In the genomic region with DNA sequence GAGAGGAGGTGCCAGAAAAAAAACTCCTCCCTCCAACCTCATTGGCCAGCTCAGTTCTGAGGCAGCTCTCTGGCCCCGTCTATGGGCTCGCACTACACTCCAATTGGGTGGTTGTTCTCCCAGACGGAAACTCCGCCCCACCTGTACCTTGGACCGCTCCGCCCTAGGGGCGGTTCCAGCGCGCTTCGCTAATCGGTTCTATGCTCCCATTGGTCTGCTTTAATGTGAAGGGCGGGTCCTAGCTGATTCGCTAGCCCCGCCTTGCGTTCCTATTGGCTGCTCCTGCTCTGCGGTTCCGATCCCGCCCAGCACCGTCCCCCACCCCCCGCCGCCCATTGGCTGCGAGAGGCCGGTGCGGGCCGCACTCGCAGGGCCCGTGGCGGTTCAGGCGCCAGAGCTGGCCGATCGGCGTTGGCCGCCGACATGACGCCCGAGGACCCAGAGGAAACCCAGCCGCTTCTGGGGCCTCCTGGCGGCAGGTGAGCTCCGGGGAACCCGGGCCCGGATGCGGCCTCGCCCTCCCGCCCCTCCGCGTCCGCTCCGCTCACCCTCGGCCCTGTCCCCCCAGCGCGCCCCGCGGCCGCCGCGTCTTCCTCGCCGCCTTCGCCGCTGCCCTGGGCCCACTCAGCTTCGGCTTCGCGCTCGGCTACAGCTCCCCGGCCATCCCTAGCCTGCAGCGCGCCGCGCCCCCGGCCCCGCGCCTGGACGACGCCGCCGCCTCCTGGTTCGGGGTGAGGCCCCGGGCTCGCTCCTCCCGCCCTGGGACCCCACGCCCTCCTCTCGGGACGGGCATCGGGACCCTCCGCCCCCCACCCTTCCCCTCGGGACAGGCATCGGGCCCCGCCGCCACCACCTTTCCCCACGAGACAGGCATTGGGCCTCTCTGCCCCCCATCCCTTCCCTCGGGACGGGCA, we compare ENCODE assay signal across 8 cellular contexts. TPM values are rescaled to one million over a fixed set of nuclear protein-coding genes. Genes with fewer than 3 reads are reported as not detected.
DNase-seq lines count a peak whose midpoint lies in the region; ATAC-seq lines count a peak whose summit lies in the region.

A gene with protein sequence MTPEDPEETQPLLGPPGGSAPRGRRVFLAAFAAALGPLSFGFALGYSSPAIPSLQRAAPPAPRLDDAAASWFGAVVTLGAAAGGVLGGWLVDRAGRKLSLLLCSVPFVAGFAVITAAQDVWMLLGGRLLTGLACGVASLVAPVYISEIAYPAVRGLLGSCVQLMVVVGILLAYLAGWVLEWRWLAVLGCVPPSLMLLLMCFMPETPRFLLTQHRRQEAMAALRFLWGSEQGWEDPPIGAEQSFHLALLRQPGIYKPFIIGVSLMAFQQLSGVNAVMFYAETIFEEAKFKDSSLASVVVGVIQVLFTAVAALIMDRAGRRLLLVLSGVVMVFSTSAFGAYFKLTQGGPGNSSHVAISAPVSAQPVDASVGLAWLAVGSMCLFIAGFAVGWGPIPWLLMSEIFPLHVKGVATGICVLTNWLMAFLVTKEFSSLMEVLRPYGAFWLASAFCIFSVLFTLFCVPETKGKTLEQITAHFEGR (plus strand): TSS at position 362 of the 914 bp plus-strand sequence. CDS start 62 bp downstream, at position 424.

- H3K4me3 Mint-ChIP-seq in naive thymus-derived CD8-positive, alpha-beta T cell, result peak within 1 kb of the TSS; percentile 43 to 83 (median 74)
- peak within 1 kb of the TSS; percentile 85 to 88 for H3K4me3 Mint-ChIP-seq in stimulated activated naive B cell treated with anti-CD40 and anti-IgM and Interleukin-4, amounts not matched to agents 10 μg/mL and 1 μg/mL and 100 μg/mL, for 72 hours

- H3K36me3 Mint-ChIP-seq in naive thymus-derived CD8-positive, alpha-beta T cell, result no peaks in the 10 kb centered on the region
- peaks cover 4% of the 10 kb centered on the region in 2 donors for H3K36me3 Mint-ChIP-seq in stimulated activated naive B cell treated with anti-CD40 and anti-IgM and Interleukin-4, amounts not matched to agents 10 μg/mL and 1 μg/mL and 100 μg/mL, for 72 hours

- peaks cover 38 to 89% (median 54%) of the 10 kb centered on the region in 5 donors for H3K27me3 Mint-ChIP-seq in naive thymus-derived CD8-positive, alpha-beta T cell
- peaks cover 3 to 21% of the 10 kb centered on the region in 2 donors for H3K27me3 Mint-ChIP-seq in stimulated activated naive B cell treated with anti-CD40 and anti-IgM and Interleukin-4, amounts not matched to agents 10 μg/mL and 1 μg/mL and 100 μg/mL, for 72 hours

- POLR2A ChIA-PET in naive thymus-derived CD8-positive, alpha-beta T cell (lab: Charles Lee), result interaction anchor here (0.6 to 1.7 kb wide), 4 partner anchors 9 to 86 kb away, joined by 3 to 9 read pairs (median 5); partner anchors contain the start of genes LRSAM1 and RPL12

- ATAC-seq in GM21723 (IDR thresholded peaks at IDR 0.05; ENCODE audit: unreplicated experiment), result peak; percentile 96
- ATAC-seq in naive thymus-derived CD8-positive, alpha-beta T cell, result peak; percentile 78 to 92
- ATAC-seq in stimulated activated naive B cell treated with anti-CD40 and anti-IgM and Interleukin-4, amounts not matched to agents 10 μg/mL and 1 μg/mL and 100 μg/mL, for 72 hours (replicated peaks), result peak; percentile 95 to 96

- no peaks in the 10 kb centered on the region for H3K9me3 Mint-ChIP-seq in naive thymus-derived CD8-positive, alpha-beta T cell
- no peaks in the 10 kb centered on the region for H3K9me3 Mint-ChIP-seq in stimulated activated naive B cell treated with anti-CD40 and anti-IgM and Interleukin-4, amounts not matched to agents 10 μg/mL and 1 μg/mL and 100 μg/mL, for 72 hours

- in situ Hi-C loops in KBM-7 (cut with MboI; ENCODE audit: low pct_unique_long_range_greater_than_20kb, low sequenced_read_pairs), result no loop called here

- no peak within 1 kb of the TSS for H3K27ac Mint-ChIP-seq in naive thymus-derived CD8-positive, alpha-beta T cell
- peak within 1 kb of the TSS; percentile 76 for H3K27ac Mint-ChIP-seq in stimulated activated naive B cell treated with anti-CD40 and anti-IgM and Interleukin-4, amounts not matched to agents 10 μg/mL and 1 μg/mL and 100 μg/mL, for 72 hours

- DNase-seq in DMS53 treated with DMSO at 0.1 percent for 48 hours (lab: John Stamatoyannopoulos, UW; ENCODE audit: unreplicated experiment) (peak; percentile 98), KBM-7 (peak; percentile 100), RPMI7951 (ENCODE audit: low read depth) (peak; percentile 97), fibroblast of peridontal ligament (ENCODE audit: extremely low read depth) (peak; percentile 95)
- DNase-seq in activated effector memory CD4-positive, alpha-beta T cell treated with Interleukin-2 at 50 U/mL for 16 hours, result peak; percentile 78
- peak; percentile 57 to 85 (median 74) for DNase-seq in naive thymus-derived CD8-positive, alpha-beta T cell
- peak; percentile 99 for DNase-seq in stimulated activated naive B cell treated with anti-CD40 and anti-IgM and Interleukin-4, amounts not matched to agents 10 μg/mL and 1 μg/mL and 100 μg/mL, for 72 hours

- H3K4me1 Mint-ChIP-seq in naive thymus-derived CD8-positive, alpha-beta T cell, result peaks cover 8 to 21% (median 14%) of the 10 kb centered on the region in 4 donors
- H3K4me1 Mint-ChIP-seq in stimulated activated naive B cell treated with anti-CD40 and anti-IgM and Interleukin-4, amounts not matched to agents 10 μg/mL and 1 μg/mL and 100 μg/mL, for 72 hours, result peaks cover 12 to 18% of the 10 kb centered on the region in 2 donors

RNA-seq across cellular contexts. Expression of the gene that starts here (rescaled TPM):
- total RNA-seq in RPMI7951 (2014; rRNA removed; shearing (Covaris generic)), result 23.8 and 25.9 TPM in 2 replicates
- total RNA-seq in naive thymus-derived CD8-positive, alpha-beta T cell, result under 1 TPM; 0.19 to 0.39 TPM
- 1 to 10 TPM in 1 of 3 donors, not detected in 2; 1.2 TPM for polyA plus RNA-seq in naive thymus-derived CD8-positive, alpha-beta T cell

Comparison
In these comparisons a context has a peak if more than half of its experiments do, and no peak if none do; other contexts are left out.
1. Peak in every context shown above with its lines: DNase-seq and ATAC-seq.
2. RNA of the gene that starts here (total RNA-seq): 23.8 to 25.9 TPM in RPMI7951; 0.19 to 0.39 TPM in naive thymus-derived CD8-positive, alpha-beta T cell; every median in the first group is over 10 times any median in the second.